20 cellular contexts compared by ENCODE assay signal in genomic region chr5:109721741-109722140, GRCh38.
"Had no signal": no experiment of that assay in that cellular context is flagged by ENCODE, and none has a peak within 500 bp of the region (broad histone marks: within the 10 kb centered on the region; RNA-seq: fewer than 3 reads in every experiment).

No MANE protein-coding gene starts in this region.

- ATAC-seq: activated CD4-positive, alpha-beta T cell treated with anti-CD3 and anti-CD28 coated beads for 36 hours; activated CD8-positive, alpha-beta memory T cell treated with anti-CD3 and anti-CD28 coated beads, Interleukin-2, amount 10 ng/mL, durations not matched to agents 7 days and 5 days; activated CD8-positive, alpha-beta T cell treated with anti-CD3 and anti-CD28 coated beads, Interleukin-2, amount 10 ng/mL, durations not matched to agents 7 days and 5 days; activated T-cell treated with anti-CD3 and anti-CD28 coated beads, Interleukin-2, amount 50 U/mL, for 72 hours; effector memory CD8-positive, alpha-beta T cell; gastrocnemius medialis; left ventricle myocardium superior; mucosa of descending colon; natural killer cell treated with Interleukin-12 subunit alpha and Interleukin-12 subunit beta and Interleukin-15 and Interleukin-18, amount 100 ng/mL, for 72 hours; right cardiac atrium had no signal

- DNase-seq: activated CD4-positive, alpha-beta T cell treated with anti-CD3 and anti-CD28 coated beads for 36 hours; activated CD4-positive, CD25-positive, alpha-beta regulatory T cell; activated CD8-positive, alpha-beta memory T cell treated with anti-CD3 and anti-CD28 coated beads, Interleukin-2, amount 10 ng/mL, durations not matched to agents 7 days and 5 days; activated CD8-positive, alpha-beta T cell treated with anti-CD3 and anti-CD28 coated beads, Interleukin-2, amount 10 ng/mL, durations not matched to agents 7 days and 5 days; activated naive CD4-positive, alpha-beta T cell; activated T-cell treated with anti-CD3 and anti-CD28 coated beads, Interleukin-2, amount 50 U/mL, for 72 hours; anterior cingulate cortex; cerebellar nuclear complex; dorsolateral prefrontal cortex; effector memory CD8-positive, alpha-beta T cell; erythroblast; gastrocnemius medialis; islet precursor cell; left ventricle myocardium superior; mucosa of descending colon; posterior cingulate gyrus; right cardiac atrium; stimulated activated CD4-positive, alpha-beta T cell treated with anti-CD3 and anti-CD28 coated beads, Interleukin-15, amount 100 ng/mL, for 24 hours; stimulated activated naive CD4-positive, alpha-beta T cell treated with Interleukin-2 at 50 U/mL for 16 hours had no signal
